In the genomic region with DNA sequence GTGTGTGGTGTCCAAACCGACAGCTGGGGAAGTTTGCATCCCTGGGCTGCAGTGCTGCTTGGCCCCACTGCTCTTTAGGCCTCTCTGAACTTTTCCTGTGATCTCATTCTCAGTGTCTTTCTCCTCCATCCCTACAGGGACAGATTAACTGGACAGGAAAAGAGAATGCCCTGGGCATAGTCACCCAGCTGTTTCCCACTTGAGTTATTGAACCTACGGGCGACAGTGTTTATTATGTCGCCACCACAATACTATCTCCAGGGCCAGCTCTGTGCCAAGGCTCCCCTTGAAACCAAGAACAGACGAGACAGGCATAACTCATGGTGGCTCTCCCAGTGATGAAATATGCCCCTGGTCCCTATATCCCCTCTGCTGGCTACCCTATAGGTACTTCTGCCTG, we compare ENCODE assay signal across 17 cellular contexts.
A peak's percentile ranks its signal among the peaks of the same experiment; 100 is the strongest.
DNase-seq lines count a peak whose midpoint lies in the region; ATAC-seq and TF ChIP-seq lines count a peak whose summit lies in the region.
"Had no signal": no experiment of that assay in that cellular context is flagged by ENCODE, and none has a peak within 500 bp of the region (broad histone marks: within the 10 kb centered on the region; RNA-seq: fewer than 3 reads in every experiment).

No MANE protein-coding gene starts in this region.

- no peaks in the 10 kb centered on the region for H3K36me3 ChIP-seq in left ventricle myocardium inferior
- no peaks in the 10 kb centered on the region for H3K36me3 ChIP-seq in neuronal stem cell (replicated peaks in 1 of 2; ENCODE audit: control insufficient read depth in 2 of 2, insufficient read depth in 2 of 2, low read length in 2 of 2)
- H3K36me3 ChIP-seq: HAP-1 had no signal

- H4K91ac ChIP-seq in neuronal stem cell (ENCODE audit: low read depth, low read length, poor library complexity), result no peak overlapping the region

- ATAC-seq in right cardiac atrium (peak; percentile 57 to 71), HG03095 (IDR thresholded peaks at IDR 0.05; ENCODE audit: unreplicated experiment) (no peak)

- H3K18ac ChIP-seq in neuronal stem cell (ENCODE audit: low read length), result no peak overlapping the region

- no peak overlapping the region for H2BK5ac ChIP-seq in neuronal stem cell (ENCODE audit: low read length)

- H3K79me1 ChIP-seq in neuronal stem cell (ENCODE audit: low read depth, low read length), result no peaks in the 10 kb centered on the region

- no peaks in the 10 kb centered on the region for H3K9me3 ChIP-seq in right cardiac atrium (ENCODE audit: control insufficient read depth, low read length)
- H3K9me3 ChIP-seq in left ventricle myocardium inferior (replicated peaks), result no peaks in the 10 kb centered on the region
- no peaks in the 10 kb centered on the region for H3K9me3 ChIP-seq in neuronal stem cell (replicated peaks in 1 of 2; ENCODE audit: control insufficient read depth in 2 of 2, insufficient read depth in 1 of 2, low read depth in 1 of 2, low read length in 2 of 2)
- H3K9me3 ChIP-seq: HAP-1 had no signal

- H3K4me2 ChIP-seq in neuronal stem cell (ENCODE audit: insufficient read depth, low read length, poor library complexity, severe bottlenecking), result no peak overlapping the region
- H3K4me2 ChIP-seq: KMS-11 had no signal

- H3K27me3 ChIP-seq in right cardiac atrium (ENCODE audit: control insufficient read depth, insufficient read depth), result no peaks in the 10 kb centered on the region
- no peaks in the 10 kb centered on the region for H3K27me3 ChIP-seq in left ventricle myocardium inferior (ENCODE audit: low read depth)
- H3K27me3 ChIP-seq in neuronal stem cell (ENCODE audit: control insufficient read depth in 3 of 3, insufficient read depth in 3 of 3, low read depth in 1 of 3, low read length in 3 of 3), result no peaks in the 10 kb centered on the region

- peak in 1 of 3 donors; percentile 47 for DNase-seq in right cardiac atrium
- DNase-seq in left ventricle myocardium inferior, result no peak
- DNase-seq in NCI-H69 (lab: John Stamatoyannopoulos, UW), result peak; percentile 43
- DNase-seq in neuronal stem cell (ENCODE audit: low spot score), result no peak
- no peak for DNase-seq in dedifferentiated amniotic fluid mesenchymal stem cell (ENCODE audit: extremely low spot score)
- DNase-seq in NCI-H1930 (lab: John Stamatoyannopoulos, UW), result no peak
- DNase-seq: GF-D8, GM23248, NCI-H187, NCI-H2171 treated with DMSO at 0.1 percent for 48 hours, NCI-H446, NCI-H526 treated with DMSO at 0.1 percent for 48 hours, OCI-M1 had no signal

- H2BK12ac ChIP-seq in neuronal stem cell (ENCODE audit: low read length), result no peak overlapping the region

- WGBS in right cardiac atrium, result 40% methylated on average over 5 of the region's 5 CpGs
- WGBS in neuronal stem cell (ENCODE audit: extremely low coverage in 2 of 2, insufficient read length in 2 of 2, insufficient replicate concordance in 1 of 2), 2 donors, result no CpG with 5 or more reads among the region's 5 CpGs

- no peak overlapping the region for H2BK120ac ChIP-seq in neuronal stem cell (ENCODE audit: low read depth, low read length)

- no peak for TF ChIP-seq CTCF in left ventricle myocardium inferior (IDR thresholded peaks at IDR 0.05; ENCODE audit: borderline replicate concordance)

- no peak overlapping the region for H3K4ac ChIP-seq in neuronal stem cell (ENCODE audit: low read length)

- H3K27ac ChIP-seq in right cardiac atrium (ENCODE audit: low read length) (peak overlapping the region; percentile 15), left ventricle myocardium inferior (replicated peaks) (no peak overlapping the region), neuronal stem cell (replicated peaks; ENCODE audit: low read length) (no peak overlapping the region)
- H3K27ac ChIP-seq: GM23248, HL-60, KMS-11 had no signal

- H2AFZ ChIP-seq in neuronal stem cell (ENCODE audit: low read length), result peak overlapping the region; percentile 8
- H2AFZ ChIP-seq: GM23248 had no signal

- no peak overlapping the region for H3K9ac ChIP-seq in neuronal stem cell (ENCODE audit: low read depth, low read length, poor library complexity)
- H3K9ac ChIP-seq: GM23248, KMS-11 had no signal

- H3K4me1 ChIP-seq in right cardiac atrium (ENCODE audit: control insufficient read depth, insufficient read depth, low read length), result no peaks in the 10 kb centered on the region
- H3K4me1 ChIP-seq in left ventricle myocardium inferior, result no peaks in the 10 kb centered on the region
- peaks cover 0 to 2% of the 10 kb centered on the region in 2 donors for H3K4me1 ChIP-seq in neuronal stem cell (ENCODE audit: control insufficient read depth in 2 of 2, insufficient read depth in 1 of 2, low read depth in 1 of 2, low read length in 2 of 2)
- H3K4me1 ChIP-seq: HAP-1 had no signal

- H3K14ac ChIP-seq in neuronal stem cell (ENCODE audit: low read length), result no peak overlapping the region

- H2BK15ac ChIP-seq in neuronal stem cell (ENCODE audit: low read length), result no peak overlapping the region

- no peak overlapping the region for H2AK5ac ChIP-seq in neuronal stem cell (ENCODE audit: low read depth, low read length)

- H3K23ac ChIP-seq in neuronal stem cell (ENCODE audit: low read depth, low read length, poor library complexity), result no peak overlapping the region

- intact Hi-C loops in right cardiac atrium (cut with DNase I), result no loop called here
- intact Hi-C loops in left ventricle myocardium inferior (cut with micrococcal nuclease), result no loop called here

- no peak overlapping the region for H3K4me3 ChIP-seq in right cardiac atrium (ENCODE audit: low read length)
- H3K4me3 ChIP-seq in left ventricle myocardium inferior, result no peak overlapping the region
- H3K4me3 ChIP-seq in neuronal stem cell (ENCODE audit: low read length in 2 of 2), result no peak overlapping the region
- H3K4me3 ChIP-seq: GM23248, HAP-1 had no signal

- H4K8ac ChIP-seq in neuronal stem cell (ENCODE audit: low read depth, low read length), result no peak overlapping the region
